Comparison of ENCODE assay signal across 8 cellular contexts in genomic region chrX:103253608-103254007, GRCh38. TPM values are rescaled to one million over a fixed set of nuclear protein-coding genes. Genes with fewer than 3 reads are reported as not detected.
DNase-seq lines count a peak whose midpoint lies in the region; ATAC-seq and TF ChIP-seq lines count a peak whose summit lies in the region.

No MANE protein-coding gene starts in this region.

- peak overlapping the region; percentile 81 for H3K27ac Mint-ChIP-seq in chondrocyte (ENCODE audit: unreplicated experiment)
- peak overlapping the region; percentile 97 for H3K27ac Mint-ChIP-seq in mesothelial cell of epicardium

- no peaks in the 10 kb centered on the region for H3K9me3 ChIP-seq in cardiac muscle cell (ENCODE audit: low read depth)

- no peaks in the 10 kb centered on the region for H3K27me3 ChIP-seq in cardiac muscle cell

- H3K4me1 ChIP-seq in cardiac muscle cell (ENCODE audit: low read depth) = peaks cover 4% of the 10 kb centered on the region

- TF ChIP-seq CTCF in cardiac muscle cell (IDR thresholded peaks at IDR 0.05; ENCODE audit: low read depth, low read length) = no peak
- TF ChIP-seq CTCF in chondrocyte (IDR thresholded peaks at IDR 0.05) = no peak
- no peak for TF ChIP-seq CTCF in mesothelial cell of epicardium (IDR thresholded peaks at IDR 0.05; ENCODE audit: unreplicated experiment)
- no peak for TF ChIP-seq CTCF in GM13976 (IDR thresholded peaks at IDR 0.05; ENCODE audit: borderline replicate concordance, control extremely low read depth, extremely low read depth, insufficient read depth, missing control alignments)

- ATAC-seq in HG03025 (IDR thresholded peaks at IDR 0.05; ENCODE audit: low FRiP score, unreplicated experiment) = no peak

- H3K4me1 Mint-ChIP-seq in chondrocyte (ENCODE audit: low read depth) (peaks cover 10% of the 10 kb centered on the region), mesothelial cell of epicardium (peaks cover 31% of the 10 kb centered on the region)

- peak overlapping the region; percentile 85 for H3K4me3 ChIP-seq in cardiac muscle cell

- intact Hi-C loops in cardiac septum (cut with DNase I) = loop anchor here (1.0 kb wide), 1 partner anchor 38 kb away; the partner anchor contains the start of gene BEX4

- H3K27me3 Mint-ChIP-seq in chondrocyte (ENCODE audit: low read depth) (no peaks in the 10 kb centered on the region), mesothelial cell of epicardium (ENCODE audit: low read depth) (no peaks in the 10 kb centered on the region)

- in situ Hi-C loops in GM13976 (cut with MboI; ENCODE audit: low sequenced_read_pairs, unreplicated experiment) = no loop called here

- H3K27ac ChIP-seq in cardiac muscle cell = peak overlapping the region; percentile 95

- peaks cover 6% of the 10 kb centered on the region for H3K36me3 ChIP-seq in cardiac muscle cell

- H3K4me3 Mint-ChIP-seq in chondrocyte (ENCODE audit: unreplicated experiment) (peak overlapping the region; percentile 93), mesothelial cell of epicardium (peak overlapping the region; percentile 89)

- H3K9me3 Mint-ChIP-seq in chondrocyte (ENCODE audit: low read depth) (no peaks in the 10 kb centered on the region), mesothelial cell of epicardium (peaks cover 16% of the 10 kb centered on the region)

- DNase-seq in cardiac muscle cell (ENCODE audit: low read depth in 1 of 2, low spot score in 1 of 2) = peak in 1 of 2 donors; percentile 23
- DNase-seq in cardiac septum (ENCODE audit: low spot score) = no peak
- no peak for DNase-seq in chondrocyte (ENCODE audit: low spot score)
- no peak for DNase-seq in mesothelial cell of epicardium (ENCODE audit: low spot score in 2 of 2, unreplicated experiment in 2 of 2)
- DNase-seq in activated CD4-positive, CD25-positive, alpha-beta regulatory T cell (lab: John Stamatoyannopoulos, UW) = no peak
- no peak for DNase-seq in GM13976 (ENCODE audit: low spot score)
- no peak for DNase-seq in NK-92 (lab: John Stamatoyannopoulos, UW; ENCODE audit: unreplicated experiment)

- H3K36me3 Mint-ChIP-seq in chondrocyte (ENCODE audit: low read depth) = peaks cover 7% of the 10 kb centered on the region
- peaks cover 3% of the 10 kb centered on the region for H3K36me3 Mint-ChIP-seq in mesothelial cell of epicardium

RNA-seq across cellular contexts. Expression of gene TCEAL8, which starts 1.3 kb away (rescaled TPM):
- 212 and 239 TPM in 2 replicates for total RNA-seq in cardiac muscle cell
- 314 and 379 TPM in 2 replicates for polyA plus RNA-seq in cardiac muscle cell
- 51.6 TPM for total RNA-seq in cardiac septum
- total RNA-seq in chondrocyte = 81.0 to 94.3 TPM (median 84.3 TPM) in 3 replicates
- total RNA-seq in mesothelial cell of epicardium = 71.0 to 79.2 TPM (median 73.7 TPM) in 3 replicates

RNA-seq across cellular contexts. Expression of gene TCEAL5, which starts 22.9 kb away (rescaled TPM):
- 0.15 and 0.78 TPM in 2 replicates for total RNA-seq in cardiac muscle cell
- polyA plus RNA-seq in cardiac muscle cell = 1.3 TPM in 1 of 2 replicates, not detected in the other
- total RNA-seq in cardiac septum = 0.67 TPM
- total RNA-seq in chondrocyte = not detected in 3 replicates
- not detected in 3 replicates for total RNA-seq in mesothelial cell of epicardium

RNA-seq across cellular contexts. Expression of gene BEX4, which starts 38.7 kb away (rescaled TPM):
- total RNA-seq in cardiac muscle cell (244 and 245 TPM in 2 replicates), cardiac septum (34.3 TPM), chondrocyte (40.2 to 46.1 TPM (median 45.3 TPM) in 3 replicates), mesothelial cell of epicardium (73.2 to 82.2 TPM (median 74.3 TPM) in 3 replicates)
- polyA plus RNA-seq in cardiac muscle cell = 577 and 588 TPM in 2 replicates

RNA-seq across cellular contexts. Expression of gene BEX2, which starts 57.2 kb away (rescaled TPM):
- 113 and 142 TPM in 2 replicates for total RNA-seq in cardiac muscle cell
- 169 and 188 TPM in 2 replicates for polyA plus RNA-seq in cardiac muscle cell
- total RNA-seq in cardiac septum = 1.5 TPM
- 1.7 to 7.3 TPM (median 6.9 TPM) in 3 replicates for total RNA-seq in chondrocyte
- total RNA-seq in mesothelial cell of epicardium = 29.0 to 29.8 TPM (median 29.8 TPM) in 3 replicates
